Comparison of ENCODE assay signal across 12 cellular contexts in the genomic region with DNA sequence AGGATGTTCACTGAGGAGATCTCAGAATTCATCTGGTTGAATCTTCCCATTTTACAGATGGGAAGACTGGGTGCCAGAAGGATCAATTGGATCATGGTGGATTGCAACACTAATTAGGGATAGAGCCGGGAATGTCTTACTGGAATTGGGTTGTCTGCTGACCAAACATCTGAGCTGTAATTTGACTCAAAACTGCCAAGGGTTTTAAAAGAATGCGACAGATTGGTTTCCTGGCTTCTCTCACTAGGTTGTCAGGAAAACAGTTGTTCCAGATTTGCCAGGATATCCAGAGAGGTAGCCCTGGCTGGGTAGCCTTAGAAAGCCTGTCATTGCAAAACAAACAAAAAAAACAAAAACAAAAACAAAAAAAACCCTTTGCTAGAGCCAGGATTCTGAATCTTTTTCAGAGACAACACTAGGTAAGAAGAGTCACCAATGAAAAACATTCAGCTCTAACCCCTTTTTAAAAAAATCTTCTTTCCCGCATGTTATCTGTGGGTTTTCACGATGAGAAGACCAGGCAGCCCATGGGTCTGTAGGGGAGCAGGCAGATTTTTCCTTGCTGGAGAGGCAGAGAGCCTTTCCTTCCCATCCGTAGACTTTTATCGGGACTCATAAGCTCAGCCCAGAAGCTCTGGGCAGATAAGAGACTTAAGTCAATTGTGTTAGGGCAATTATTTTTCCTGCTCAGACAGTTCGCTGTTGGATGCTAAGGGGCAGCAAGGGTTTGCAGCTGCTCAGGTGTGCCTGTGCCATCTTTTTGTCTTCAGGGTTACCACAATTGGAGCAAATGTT.
DNase-seq lines count a peak whose midpoint lies in the region; ATAC-seq lines count a peak whose summit lies in the region.
"Had no signal": no experiment of that assay in that cellular context is flagged by ENCODE, and none has a peak within 500 bp of the region (broad histone marks: within the 10 kb centered on the region; RNA-seq: fewer than 3 reads in every experiment).

No MANE protein-coding gene starts in this region.

- intact Hi-C loops in Right ventricle myocardium inferior (cut with DNase I) = no loop called here
- intact Hi-C loops in left ventricle myocardium superior (cut with micrococcal nuclease) = loop anchor here (5.0 kb wide), 1 partner anchor 613 kb away; no protein-coding TSS in a partner anchor
- intact Hi-C loops in activated T-helper 2 cell treated with anti-CD3 and anti-CD28 coated beads, Interferon-gamma antibody, Interleukin-2, Interleukin-4, amounts not matched to agents 10 μg/mL and 5 μg/mL and 100 μg/mL, durations not matched to agents 14 hours and 24 hours and 36 hours (cut with micrococcal nuclease) = no loop called here

- H3K27me3 Mint-ChIP-seq in activated T-helper 2 cell treated with anti-CD3 and anti-CD28 coated beads, Interferon-gamma antibody, Interleukin-2, Interleukin-4, amounts not matched to agents 10 μg/mL and 5 μg/mL and 100 μg/mL, durations not matched to agents 14 hours and 24 hours and 36 hours (ENCODE audit: low read depth) = no peaks in the 10 kb centered on the region

- ATAC-seq in Right ventricle myocardium inferior (peak; percentile 23), left ventricle myocardium superior (no peak)

- H3K27ac Mint-ChIP-seq in activated T-helper 2 cell treated with anti-CD3 and anti-CD28 coated beads, Interferon-gamma antibody, Interleukin-2, Interleukin-4, amounts not matched to agents 10 μg/mL and 5 μg/mL and 100 μg/mL, durations not matched to agents 14 hours and 24 hours and 36 hours = no peak overlapping the region
- H3K27ac Mint-ChIP-seq: CD4-positive, alpha-beta memory T cell; HFFc6 had no signal

- H3K9me3 Mint-ChIP-seq in activated T-helper 2 cell treated with anti-CD3 and anti-CD28 coated beads, Interferon-gamma antibody, Interleukin-2, Interleukin-4, amounts not matched to agents 10 μg/mL and 5 μg/mL and 100 μg/mL, durations not matched to agents 14 hours and 24 hours and 36 hours = no peaks in the 10 kb centered on the region

- H3K36me3 Mint-ChIP-seq in activated T-helper 2 cell treated with anti-CD3 and anti-CD28 coated beads, Interferon-gamma antibody, Interleukin-2, Interleukin-4, amounts not matched to agents 10 μg/mL and 5 μg/mL and 100 μg/mL, durations not matched to agents 14 hours and 24 hours and 36 hours (ENCODE audit: low read depth) = no peaks in the 10 kb centered on the region
- H3K36me3 Mint-ChIP-seq: CD4-positive, alpha-beta memory T cell had no signal

- peaks cover 3% of the 10 kb centered on the region for H3K4me1 Mint-ChIP-seq in activated T-helper 2 cell treated with anti-CD3 and anti-CD28 coated beads, Interferon-gamma antibody, Interleukin-2, Interleukin-4, amounts not matched to agents 10 μg/mL and 5 μg/mL and 100 μg/mL, durations not matched to agents 14 hours and 24 hours and 36 hours (ENCODE audit: low read depth)

- H3K4me3 Mint-ChIP-seq in activated T-helper 2 cell treated with anti-CD3 and anti-CD28 coated beads, Interferon-gamma antibody, Interleukin-2, Interleukin-4, amounts not matched to agents 10 μg/mL and 5 μg/mL and 100 μg/mL, durations not matched to agents 14 hours and 24 hours and 36 hours (ENCODE audit: low read depth) = no peak overlapping the region
- H3K4me3 Mint-ChIP-seq: CD4-positive, alpha-beta memory T cell; HFFc6 had no signal

- DNase-seq in Right ventricle myocardium inferior (ENCODE audit: missing footprints) (no peak), left ventricle myocardium superior (no peak), SK-N-DZ (ENCODE audit: low spot score) (peak; percentile 74), fibroblast of gingiva (ENCODE audit: low read depth) (peak; percentile 52), DMS79 (lab: John Stamatoyannopoulos, UW) (no peak), AML-193 (lab: John Stamatoyannopoulos, UW) (no peak)
- DNase-seq in activated T-helper 2 cell treated with anti-CD3 and anti-CD28 coated beads, Interferon-gamma antibody, Interleukin-2, Interleukin-4, amounts not matched to agents 10 μg/mL and 5 μg/mL and 100 μg/mL, durations not matched to agents 14 hours and 24 hours and 36 hours (ENCODE audit: low spot score) = no peak
- DNase-seq: ACHN; BE2C; CD4-positive, alpha-beta memory T cell; HCEC 1CT; HFFc6 had no signal

Comparison
In these comparisons a context has a peak if more than half of its experiments do, and no peak if none do; other contexts are left out.
1. DNase-seq: peak in SK-N-DZ (single experiment) and fibroblast of gingiva (single experiment); none in Right ventricle myocardium inferior (single experiment), left ventricle myocardium superior (single experiment), activated T-helper 2 cell treated with anti-CD3 and anti-CD28 coated beads, Interferon-gamma antibody, Interleukin-2, Interleukin-4, amounts not matched to agents 10 μg/mL and 5 μg/mL and 100 μg/mL, durations not matched to agents 14 hours and 24 hours and 36 hours (single experiment), DMS79 (single experiment) and AML-193 (0 of 2).